8 cellular contexts compared by ENCODE assay signal in genomic region chr17:76005263-76006149, GRCh38. TPM values are rescaled to one million over a fixed set of nuclear protein-coding genes. Genes with fewer than 3 reads are reported as not detected.
A peak's percentile ranks its signal among the peaks of the same experiment; 100 is the strongest.
DNase-seq lines count a peak whose midpoint lies in the region; ATAC-seq and TF ChIP-seq lines count a peak whose summit lies in the region.

No MANE protein-coding gene starts in this region.

- H3K4me3 ChIP-seq in SK-N-MC, result no peak overlapping the region
- no peak overlapping the region for H3K4me3 ChIP-seq in vagina

- no peak for TF ChIP-seq POLR2A in vagina (IDR thresholded peaks at IDR 0.05)

- H3K9me3 ChIP-seq in SK-N-MC (ENCODE audit: low read depth, low read length), result no peaks in the 10 kb centered on the region
- no peaks in the 10 kb centered on the region for H3K9me3 ChIP-seq in vagina

- no peaks in the 10 kb centered on the region for H3K4me1 ChIP-seq in vagina

- peak; percentile 47 to 78 (median 50) for TF ChIP-seq CTCF in vagina (IDR thresholded peaks at IDR 0.05)

- DNase-seq in DMS79 treated with DMSO at 0.1 percent for 48 hours (lab: John Stamatoyannopoulos, UW) (peak; percentile 50), MV-4-11 (lab: John Stamatoyannopoulos, UW) (peak; percentile 34), SK-N-MC (ENCODE audit: low read depth, low spot score) (peak; percentile 37), head of caudate nucleus (peak; percentile 36 to 95 (median 82)), putamen (ENCODE audit: low spot score) (peak; percentile 57), vagina (ENCODE audit: extremely low spot score in 2 of 2) (no peak)
- peak; percentile 82 for DNase-seq in activated naive CD4-positive, alpha-beta T cell treated with Interleukin-2 at 50 U/mL for 16 hours

- H3K27ac ChIP-seq in SK-N-MC, result no peak overlapping the region
- no peak overlapping the region for H3K27ac ChIP-seq in vagina

- intact Hi-C loops in head of caudate nucleus (cut with DNase I), result loop anchor here (2.0 kb wide), 1 partner anchor 101 kb away; the partner anchor contains the start of gene MRPL38
- intact Hi-C loops in vagina (cut with DNase I), result loop anchor here (5.0 to 10.0 kb wide), 2 partner anchors 93 to 279 kb away; no protein-coding TSS in a partner anchor

- no peak overlapping the region for H3K9ac ChIP-seq in SK-N-MC (ENCODE audit: insufficient read length)

- H3K36me3 ChIP-seq in SK-N-MC (ENCODE audit: insufficient read depth, low read length) (no peaks in the 10 kb centered on the region), vagina (peaks cover 0 to 21% of the 10 kb centered on the region in 2 donors)

- no peaks in the 10 kb centered on the region for H3K27me3 ChIP-seq in vagina

- no peak for ATAC-seq in GM18873 (IDR thresholded peaks at IDR 0.05; ENCODE audit: low FRiP score, unreplicated experiment)

RNA-seq across cellular contexts. Expression of gene CDK3, which starts 4.9 kb away (rescaled TPM):
- total RNA-seq in vagina, result 3.2 TPM

RNA-seq across cellular contexts. Expression of gene EVPL, which starts 21.6 kb away (rescaled TPM):
- 115 TPM for total RNA-seq in vagina

RNA-seq across cellular contexts. Expression of gene TEN1, which starts 26.5 kb away (rescaled TPM):
- total RNA-seq in vagina, result 10.3 TPM

RNA-seq across cellular contexts. Expression of gene ACOX1, which starts 26.5 kb away (rescaled TPM):
- 50.6 TPM for total RNA-seq in vagina

Comparison
In these comparisons a context has a peak if more than half of its experiments do, and no peak if none do; other contexts are left out.
1. DNase-seq: peak in DMS79 treated with DMSO at 0.1 percent for 48 hours (single experiment), MV-4-11 (single experiment), SK-N-MC (single experiment), activated naive CD4-positive, alpha-beta T cell treated with Interleukin-2 at 50 U/mL for 16 hours (single experiment), head of caudate nucleus (42 of 42) and putamen (single experiment); none in vagina (0 of 2).